28 cellular contexts compared by ENCODE assay signal in genomic region chr18:37547196-37547595, GRCh38. TPM values are rescaled to one million over a fixed set of nuclear protein-coding genes. Genes with fewer than 3 reads are reported as not detected.
"Had no signal": no experiment of that assay in that cellular context is flagged by ENCODE, and none has a peak within 500 bp of the region (broad histone marks: within the 10 kb centered on the region; RNA-seq: fewer than 3 reads in every experiment).

No MANE protein-coding gene starts in this region.

- H3K27ac Mint-ChIP-seq: dendritic cell treated with granulocyte-macrophage colony-stimulating factor and Interleukin-4, amounts not matched to agents 40 ng/mL and 50 ng/mL, for 4 days; effector memory CD8-positive, alpha-beta T cell; endodermal cell; mesothelial cell of epicardium had no signal

- H3K4me1 ChIP-seq: colonic mucosa, esophagus squamous epithelium, gastrocnemius medialis, heart right ventricle, left lung, lower lobe of right lung had no signal

- DNase-seq: colonic mucosa; cortex of kidney; effector CD8-positive, alpha-beta T cell; effector memory CD8-positive, alpha-beta T cell; endodermal cell; erythroblast; esophagus squamous epithelium; foreskin fibroblast; foreskin melanocyte; gastrocnemius medialis; glutamatergic neuron; head of caudate nucleus; heart right ventricle; hippocampal formation; left cardiac atrium; left lung; left ventricle myocardium superior; lower lobe of right lung; mesenchymal stem cell; mucosa of descending colon had no signal

- H3K36me3 ChIP-seq: colonic mucosa, esophagus squamous epithelium, gastrocnemius medialis, heart right ventricle, left lung, lower lobe of right lung had no signal

- H3K9me3 Mint-ChIP-seq: dendritic cell treated with granulocyte-macrophage colony-stimulating factor and Interleukin-4, amounts not matched to agents 40 ng/mL and 50 ng/mL, for 4 days; effector memory CD8-positive, alpha-beta T cell; endodermal cell; mesothelial cell of epicardium had no signal

- H3K27me3 ChIP-seq: colonic mucosa had no signal

- H3K4me3 Mint-ChIP-seq: dendritic cell treated with granulocyte-macrophage colony-stimulating factor and Interleukin-4, amounts not matched to agents 40 ng/mL and 50 ng/mL, for 4 days; effector memory CD8-positive, alpha-beta T cell; endodermal cell; mesothelial cell of epicardium had no signal

- H3K36me3 Mint-ChIP-seq: mesothelial cell of epicardium had no signal

- H3K27ac ChIP-seq: colonic mucosa, epithelial cell of prostate, esophagus squamous epithelium, gastrocnemius medialis, heart right ventricle, left lung, lower lobe of right lung had no signal

- H3K9me3 ChIP-seq: colonic mucosa, esophagus squamous epithelium, gastrocnemius medialis, heart right ventricle, left lung, lower lobe of right lung, mucosa of descending colon had no signal

- ATAC-seq: effector memory CD8-positive, alpha-beta T cell; esophagus mucosa; gastrocnemius medialis; heart right ventricle; left cardiac atrium; left lung; left ventricle myocardium superior; mucosa of descending colon had no signal

- H3K4me1 Mint-ChIP-seq: endodermal cell had no signal

- H3K4me3 ChIP-seq: colonic mucosa, esophagus squamous epithelium, gastrocnemius medialis, heart right ventricle, left lung, lower lobe of right lung, mucosa of descending colon had no signal

RNA-seq across cellular contexts. Expression of gene CELF4, which starts 18.4 kb away (rescaled TPM):
- total RNA-seq: esophagus mucosa, esophagus squamous epithelium, gastrocnemius medialis, glomerular endothelial cell, kidney epithelial cell, lung microvascular endothelial cell had no signal
- polyA plus RNA-seq: keratinocyte had no signal
